ENCODE assay signal across 11 cellular contexts in genomic region chr2:106904242-106904641, GRCh38. TPM values are rescaled to one million over a fixed set of nuclear protein-coding genes. Genes with fewer than 3 reads are reported as not detected.
"Had no signal": no experiment of that assay in that cellular context is flagged by ENCODE, and none has a peak within 500 bp of the region (broad histone marks: within the 10 kb centered on the region; RNA-seq: fewer than 3 reads in every experiment).

No MANE protein-coding gene starts in this region.

- ATAC-seq: GM23338, HCT116 had no signal

- H3K36me3 ChIP-seq: HAP-1 had no signal

- H3K4me1 ChIP-seq: HAP-1 had no signal

- DNase-seq: GM23248, GOT3, H7, H9, HCEC 1CT, HFFc6 had no signal

- H3K27ac ChIP-seq: GM23248 had no signal

- H3K4me2 ChIP-seq: GM23338 had no signal

- H3K4me3 ChIP-seq: GM23248, GM23338, HAP-1 had no signal

- FAIRE-seq: H1, H54 had no signal

- H3K9me3 ChIP-seq: HAP-1 had no signal

- H3K9ac ChIP-seq: GM23248 had no signal

- H2AFZ ChIP-seq: GM23248, GM23338 had no signal

RNA-seq across cellular contexts. Expression of gene ST6GAL2, which starts 18.3 kb away (rescaled TPM):
- total RNA-seq: GM23248 had no signal
- polyA plus RNA-seq: GM23248 had no signal
